In genomic region chr19:35755550-35756371, GRCh38 we compare ENCODE assay signal across 8 cellular contexts. TPM values are rescaled to one million over a fixed set of nuclear protein-coding genes. Genes with fewer than 3 reads are reported as not detected.
A peak's percentile ranks its signal among the peaks of the same experiment; 100 is the strongest.
DNase-seq lines count a peak whose midpoint lies in the region; ATAC-seq and TF ChIP-seq lines count a peak whose summit lies in the region.

No MANE protein-coding gene starts in this region.

- H3K9me2 ChIP-seq in hepatocyte (replicated peaks; ENCODE audit: insufficient read depth): no peaks in the 10 kb centered on the region

- H3K36me3 Mint-ChIP-seq in activated naive CD4-positive, alpha-beta T cell treated with anti-CD3 and anti-CD28 coated beads, Interleukin-2, amount 50 U/mL, for 24 hours: peaks cover 4% of the 10 kb centered on the region

- H3K27ac ChIP-seq in hepatocyte: peak overlapping the region; percentile 97
- H3K27ac ChIP-seq in skin epidermis: peak overlapping the region in 19 of 21 experiments; percentile 0 to 97 (median 75)

- peak overlapping the region; percentile 58 for H3K4me3 Mint-ChIP-seq in activated naive CD4-positive, alpha-beta T cell treated with anti-CD3 and anti-CD28 coated beads, Interleukin-2, amount 50 U/mL, for 24 hours

- DNase-seq in HT-29 (ENCODE audit: low spot score) (peak; percentile 74), hepatocyte (ENCODE audit: low spot score) (peak; percentile 70), NCI-H1436 (lab: John Stamatoyannopoulos, UW) (no peak), NCI-H1694 (lab: John Stamatoyannopoulos, UW) (no peak)

- peaks cover 31% of the 10 kb centered on the region for H3K4me1 Mint-ChIP-seq in activated naive CD4-positive, alpha-beta T cell treated with anti-CD3 and anti-CD28 coated beads, Interleukin-2, amount 50 U/mL, for 24 hours

- no peak overlapping the region for H3K4me3 ChIP-seq in hepatocyte
- peak overlapping the region; percentile 7 to 76 (median 17) for H3K4me3 ChIP-seq in skin epidermis

- no peaks in the 10 kb centered on the region for H3K36me3 ChIP-seq in hepatocyte (replicated peaks; ENCODE audit: insufficient read depth, low read depth)

- TF ChIP-seq CTCF in hepatocyte (IDR thresholded peaks at IDR 0.05; ENCODE audit: poor library complexity): no peak

- peak overlapping the region; percentile 74 for H3K4me2 ChIP-seq in hepatocyte

- 32% methylated on average over 34 of the region's 74 CpGs for WGBS in hepatocyte (ENCODE audit: low lambda C conversion rate, missing lambda C conversion rate)

- peaks cover 7% of the 10 kb centered on the region for H3K27me3 Mint-ChIP-seq in activated naive CD4-positive, alpha-beta T cell treated with anti-CD3 and anti-CD28 coated beads, Interleukin-2, amount 50 U/mL, for 24 hours

- ATAC-seq in HG02759 (IDR thresholded peaks at IDR 0.05; ENCODE audit: unreplicated experiment) (no peak), HG03469 (IDR thresholded peaks at IDR 0.05; ENCODE audit: unreplicated experiment) (no peak)

- peaks cover 2% of the 10 kb centered on the region for H3K27me3 ChIP-seq in hepatocyte

- no peaks in the 10 kb centered on the region for H4K20me1 ChIP-seq in hepatocyte (ENCODE audit: insufficient read depth, poor library complexity, severe bottlenecking)

- no peaks in the 10 kb centered on the region for H3K9me3 ChIP-seq in hepatocyte (ENCODE audit: low read depth)

- no peak overlapping the region for H2AFZ ChIP-seq in hepatocyte

- H3K9me3 Mint-ChIP-seq in activated naive CD4-positive, alpha-beta T cell treated with anti-CD3 and anti-CD28 coated beads, Interleukin-2, amount 50 U/mL, for 24 hours: no peaks in the 10 kb centered on the region

- peaks cover 28% of the 10 kb centered on the region for H3K4me1 ChIP-seq in hepatocyte (ENCODE audit: insufficient read depth)

- H3K79me2 ChIP-seq in hepatocyte: peaks cover 24% of the 10 kb centered on the region

- no peak overlapping the region for H3K27ac Mint-ChIP-seq in activated naive CD4-positive, alpha-beta T cell treated with anti-CD3 and anti-CD28 coated beads, Interleukin-2, amount 50 U/mL, for 24 hours

RNA-seq across cellular contexts. Expression of gene HSPB6, which starts 1.1 kb away (rescaled TPM):
- total RNA-seq in HT-29 (2014; rRNA removed; shearing (Covaris generic)): not detected in 2 replicates
- 7.1 and 14.2 TPM in 2 replicates for total RNA-seq in hepatocyte
- 235 and 240 TPM in 2 replicates for polyA plus RNA-seq in hepatocyte

RNA-seq across cellular contexts. Expression of gene PROSER3, which starts 2.2 kb away (rescaled TPM):
- 17.2 and 21.3 TPM in 2 replicates for total RNA-seq in HT-29 (2014; rRNA removed; shearing (Covaris generic))
- total RNA-seq in hepatocyte: 3.7 and 12.2 TPM in 2 replicates
- polyA plus RNA-seq in hepatocyte: 26.5 and 30.7 TPM in 2 replicates

RNA-seq across cellular contexts. Expression of gene LIN37, which starts 7.4 kb away (rescaled TPM):
- total RNA-seq in HT-29 (2014; rRNA removed; shearing (Covaris generic)): 13.8 and 15.5 TPM in 2 replicates
- total RNA-seq in hepatocyte: 7.9 and 12.0 TPM in 2 replicates
- 13.6 and 17.6 TPM in 2 replicates for polyA plus RNA-seq in hepatocyte

RNA-seq across cellular contexts. Expression of gene PSENEN, which starts 10.3 kb away (rescaled TPM):
- 76.2 and 77.0 TPM in 2 replicates for total RNA-seq in HT-29 (2014; rRNA removed; shearing (Covaris generic))
- 24.8 and 39.1 TPM in 2 replicates for total RNA-seq in hepatocyte
- 106 and 127 TPM in 2 replicates for polyA plus RNA-seq in hepatocyte

RNA-seq across cellular contexts. Expression of gene U2AF1L4, which starts 10.5 kb away (rescaled TPM):
- total RNA-seq in HT-29 (2014; rRNA removed; shearing (Covaris generic)): 20.0 and 20.9 TPM in 2 replicates
- total RNA-seq in hepatocyte: 11.4 and 27.4 TPM in 2 replicates
- 60.7 and 76.0 TPM in 2 replicates for polyA plus RNA-seq in hepatocyte

Comparison
In these comparisons a context has a peak if more than half of its experiments do, and no peak if none do; other contexts are left out.
1. DNase-seq: peak in HT-29 (single experiment) and hepatocyte (single experiment); none in NCI-H1436 (single experiment) and NCI-H1694 (single experiment).